In the genomic region with DNA sequence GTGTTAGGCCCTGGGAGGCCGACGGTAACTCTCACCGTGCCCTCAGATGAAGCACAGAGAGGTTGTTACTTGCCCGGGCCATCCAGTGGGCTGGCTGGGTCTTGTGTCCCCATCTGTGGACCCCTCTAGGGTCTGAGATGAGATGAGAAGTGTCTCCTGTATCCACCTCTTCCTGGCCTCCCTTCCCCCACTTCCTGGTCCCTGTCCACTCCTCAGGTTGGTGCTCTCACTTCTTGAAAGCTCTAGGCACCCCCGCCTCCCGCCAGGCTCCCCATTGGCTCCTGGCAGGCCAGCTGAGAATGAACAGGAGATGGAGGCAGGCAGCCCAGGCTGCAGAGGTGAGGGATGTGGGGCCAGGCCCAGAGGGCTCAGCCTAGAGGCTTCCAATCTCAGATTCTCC, we compare ENCODE assay signal across 10 cellular contexts. TPM values are rescaled to one million over a fixed set of nuclear protein-coding genes. Genes with fewer than 3 reads are reported as not detected.
A peak's percentile ranks its signal among the peaks of the same experiment; 100 is the strongest.
DNase-seq lines count a peak whose midpoint lies in the region; ATAC-seq and TF ChIP-seq lines count a peak whose summit lies in the region.
"Had no signal": no experiment of that assay in that cellular context is flagged by ENCODE, and none has a peak within 500 bp of the region (broad histone marks: within the 10 kb centered on the region; RNA-seq: fewer than 3 reads in every experiment).

No MANE protein-coding gene starts in this region.

- TF ChIP-seq CTCF in heart right ventricle (IDR thresholded peaks at IDR 0.05) = no peak
- no peak for TF ChIP-seq CTCF in adrenal gland (IDR thresholded peaks at IDR 0.05)
- no peak for TF ChIP-seq CTCF in lower lobe of right lung (IDR thresholded peaks at IDR 0.05)
- no peak for TF ChIP-seq CTCF in uterus (IDR thresholded peaks at IDR 0.05)

- H3K9me3 ChIP-seq in heart right ventricle = no peaks in the 10 kb centered on the region
- no peaks in the 10 kb centered on the region for H3K9me3 ChIP-seq in adrenal gland (replicated peaks in 1 of 3)
- no peaks in the 10 kb centered on the region for H3K9me3 ChIP-seq in lower lobe of right lung
- H3K9me3 ChIP-seq in uterus = no peaks in the 10 kb centered on the region

- peaks cover 0 to 80% (median 16%) of the 10 kb centered on the region in 9 donors for H3K36me3 ChIP-seq in heart right ventricle
- peaks cover 0 to 36% of the 10 kb centered on the region in 2 donors for H3K36me3 ChIP-seq in adrenal gland (replicated peaks in 1 of 2)
- H3K36me3 ChIP-seq in lower lobe of right lung = peaks cover 69% of the 10 kb centered on the region
- no peaks in the 10 kb centered on the region for H3K36me3 ChIP-seq in uterus

- DNase-seq in heart right ventricle (no peak), Right ventricle myocardium inferior (ENCODE audit: missing footprints) (no peak), adrenal gland (peak in 4 of 7 donors; percentile 39 to 70 (median 47)), lower lobe of right lung (no peak), uterus (no peak), posterior cingulate gyrus (no peak), iPS-NIHi7 (ENCODE audit: extremely low spot score) (no peak), KBM-7 (no peak)
- DNase-seq: NCI-H82 had no signal

- no peaks in the 10 kb centered on the region for H3K27me3 ChIP-seq in heart right ventricle
- H3K27me3 ChIP-seq in adrenal gland = no peaks in the 10 kb centered on the region
- H3K27me3 ChIP-seq in lower lobe of right lung (ENCODE audit: low read depth) = no peaks in the 10 kb centered on the region
- H3K27me3 ChIP-seq in uterus = no peaks in the 10 kb centered on the region

- intact Hi-C loops in heart right ventricle (cut with DNase I) = loop anchor here in 7 of 10 donors (5.0 to 10.0 kb wide), 5 partner anchors 129 to 452 kb away; partner anchors contain the start of genes EDEM2 (in 2 of the 7) and NCOA6 (in 1 of the 7)
- intact Hi-C loops in Right ventricle myocardium inferior (cut with DNase I) = loop anchor here (5.0 to 10.0 kb wide), 3 partner anchors 129 to 442 kb away; partner anchors contain the start of genes EDEM2, GSS and MYH7B
- intact Hi-C loops in adrenal gland (cut with DNase I) = loop anchor here in 1 of 2 donors (10.0 kb wide), 1 partner anchor 132 kb away; the partner anchor contains the start of gene EDEM2
- intact Hi-C loops in lower lobe of right lung (cut with DNase I) = no loop called here
- intact Hi-C loops in uterus (cut with DNase I; ENCODE audit: low total_unique reads) = loop anchor here (10.0 kb wide), 1 partner anchor 132 kb away; the partner anchor contains the start of gene EDEM2
- intact Hi-C loops in posterior cingulate gyrus (cut with DNase I) = loop anchor here (5.0 to 10.0 kb wide), 2 partner anchors 129 to 442 kb away; partner anchors contain the start of gene EDEM2

- H3K27ac ChIP-seq in heart right ventricle (peak overlapping the region in 7 of 10 donors; percentile 97 to 99 (median 99)), adrenal gland (peak overlapping the region in 4 of 5 donors; percentile 95 to 100 (median 97)), lower lobe of right lung (peak overlapping the region; percentile 99), uterus (peak overlapping the region; percentile 88 to 96)

- peaks cover 3 to 34% (median 16%) of the 10 kb centered on the region in 9 donors for H3K4me1 ChIP-seq in heart right ventricle
- H3K4me1 ChIP-seq in adrenal gland (replicated peaks in 1 of 2) = peaks cover 26 to 46% of the 10 kb centered on the region in 2 donors
- H3K4me1 ChIP-seq in lower lobe of right lung = peaks cover 20% of the 10 kb centered on the region
- peaks cover 0 to 13% of the 10 kb centered on the region in 2 donors for H3K4me1 ChIP-seq in uterus

- TF ChIP-seq POLR2A in adrenal gland (IDR thresholded peaks at IDR 0.05) = no peak
- no peak for TF ChIP-seq POLR2A in uterus (IDR thresholded peaks at IDR 0.05)

- H3K4me3 ChIP-seq in heart right ventricle (peak overlapping the region in 6 of 10 donors; percentile 72 to 89 (median 82)), adrenal gland (peak overlapping the region in 1 of 4 donors; percentile 86), lower lobe of right lung (peak overlapping the region; percentile 79), uterus (peak overlapping the region in 1 of 2 donors; percentile 72)

- ATAC-seq in heart right ventricle (no peak), Right ventricle myocardium inferior (no peak), lower lobe of right lung (no peak)

- WGBS in heart right ventricle, 2 donors = 91 to 94% methylated on average over 6 of the region's 6 CpGs
- WGBS in adrenal gland, 4 donors = 67 to 82% (median 80%) methylated on average over 6 of the region's 6 CpGs

- in situ Hi-C loops in KBM-7 (cut with MboI; ENCODE audit: low pct_unique_long_range_greater_than_20kb, low sequenced_read_pairs) = no loop called here

RNA-seq across cellular contexts. Expression of gene MMP24OS, which starts 1.5 kb away (rescaled TPM):
- total RNA-seq in heart right ventricle (10 to 100 TPM; 36.8 to 62.4 (median 46.1) TPM), Right ventricle myocardium inferior (50.1 TPM), adrenal gland (100 to 1,000 TPM in 2 of 8 donors, 10 to 100 TPM in 6; 24.8 to 141 (median 75.7) TPM), lower lobe of right lung (78.7 TPM), uterus (10 to 100 TPM in 3 of 4 donors, 1 to 10 TPM in 1; 8.8 to 67.8 (median 18.1) TPM)
- polyA plus RNA-seq in heart right ventricle (10 to 100 TPM; 14.4 to 64.1 TPM), adrenal gland (100 to 1,000 TPM in 2 of 3 donors, 10 to 100 TPM in 1; 72.3 to 150 (median 144) TPM)

RNA-seq across cellular contexts. Expression of gene EIF6, which starts 8.2 kb away (rescaled TPM):
- total RNA-seq in heart right ventricle (10 to 100 TPM; 28.2 to 57.5 (median 39.0) TPM), Right ventricle myocardium inferior (36.5 TPM), adrenal gland (100 to 1,000 TPM in 4 of 8 donors, 10 to 100 TPM in 4; 56.7 to 222 (median 108) TPM), lower lobe of right lung (72.6 TPM), uterus (10 to 100 TPM; 33.8 to 80.9 (median 66.8) TPM)
- polyA plus RNA-seq in heart right ventricle (100 to 1,000 TPM in 1 of 2 donors, 10 to 100 TPM in 1; 33.4 to 155 TPM), adrenal gland (100 to 1,000 TPM in 2 of 3 donors, 10 to 100 TPM in 1; 85.4 to 145 (median 112) TPM)

RNA-seq across cellular contexts. Expression of gene FAM83C, which starts 15.8 kb away (rescaled TPM):
- total RNA-seq in heart right ventricle = not detected
- under 1 TPM in 1 of 2 donors, not detected in 1; 0.03 TPM for polyA plus RNA-seq in heart right ventricle
- not detected for total RNA-seq in Right ventricle myocardium inferior
- total RNA-seq in adrenal gland = not detected
- under 1 TPM in 1 of 3 donors, not detected in 2; 0.03 TPM for polyA plus RNA-seq in adrenal gland
- not detected for total RNA-seq in lower lobe of right lung
- not detected for total RNA-seq in uterus

RNA-seq across cellular contexts. Expression of gene MMP24, which starts 49.9 kb away (rescaled TPM):
- total RNA-seq in heart right ventricle (1 to 10 TPM in 1 of 10 donors, under 1 TPM in 8, not detected in 1; 0.09 to 1.2 (median 0.35) TPM), Right ventricle myocardium inferior (0.35 TPM), adrenal gland (1 to 10 TPM in 6 of 8 donors, under 1 TPM in 2; 0.09 to 2.3 (median 1.3) TPM), lower lobe of right lung (5.3 TPM), uterus (1 to 10 TPM in 3 of 4 donors, under 1 TPM in 1; 0.51 to 2.6 (median 2.0) TPM)
- polyA plus RNA-seq in heart right ventricle (under 1 TPM; 0.09 to 0.22 TPM), adrenal gland (1 to 10 TPM; 1.0 to 1.6 (median 1.4) TPM)
- total RNA-seq: bronchial epithelial cell had no signal

Comparison
In these comparisons a context has a peak if more than half of its experiments do, and no peak if none do; other contexts are left out.
1. DNase-seq: peak in adrenal gland (4 of 7); none in heart right ventricle (0 of 2), Right ventricle myocardium inferior (single experiment), lower lobe of right lung (single experiment), uterus (0 of 2), posterior cingulate gyrus (0 of 10), iPS-NIHi7 (single experiment) and KBM-7 (single experiment).
2. Peak in every context shown above with its lines, with median percentiles within 50 percentile points of each other: H3K27ac ChIP-seq.